8 cellular contexts compared by ENCODE assay signal in genomic region chr15:44729394-44729913, GRCh38. TPM values are rescaled to one million over a fixed set of nuclear protein-coding genes. Genes with fewer than 3 reads are reported as not detected.
A peak's percentile ranks its signal among the peaks of the same experiment; 100 is the strongest.
DNase-seq lines count a peak whose midpoint lies in the region; ATAC-seq, FAIRE-seq and TF ChIP-seq lines count a peak whose summit lies in the region.

No MANE protein-coding gene starts in this region.

- H3K36me3 ChIP-seq in KOPT-K1 (ENCODE audit: insufficient read depth, low read length) = peaks cover 14% of the 10 kb centered on the region; the same call in 1 of the 2 replicates
- no peaks in the 10 kb centered on the region for H3K36me3 ChIP-seq in parathyroid adenoma (ENCODE audit: control insufficient read depth, insufficient read depth, low read length)

- no peaks in the 10 kb centered on the region for H3K9me3 ChIP-seq in KOPT-K1 (ENCODE audit: insufficient read depth, low read length, poor library complexity, severe bottlenecking)
- H3K9me3 ChIP-seq in parathyroid adenoma (ENCODE audit: control insufficient read depth, low read length) = no peaks in the 10 kb centered on the region

- H3K27ac ChIP-seq in KOPT-K1 (ENCODE audit: low read depth, low read length, poor library complexity, severe bottlenecking) (peak overlapping the region; percentile 96), parathyroid adenoma (peak overlapping the region; percentile 94)

- peak overlapping the region; percentile 84 for H3K4me2 ChIP-seq in parathyroid adenoma (ENCODE audit: low read length)

- no peaks in the 10 kb centered on the region for H3K9me3 Mint-ChIP-seq in activated T-helper 1 cell treated with anti-CD3 and anti-CD28 coated beads, Interleukin-12 subunit alpha, Interleukin-12 subunit beta, Interleukin-2, Interleukin-4 antibody, amounts not matched to agents 30 ng/mL and 10 ng/mL and 1 ng/mL, durations not matched to agents 14 hours and 24 hours and 36 hours

- no peaks in the 10 kb centered on the region for H3K27me3 Mint-ChIP-seq in activated T-helper 1 cell treated with anti-CD3 and anti-CD28 coated beads, Interleukin-12 subunit alpha, Interleukin-12 subunit beta, Interleukin-2, Interleukin-4 antibody, amounts not matched to agents 30 ng/mL and 10 ng/mL and 1 ng/mL, durations not matched to agents 14 hours and 24 hours and 36 hours (ENCODE audit: insufficient read depth)

- peak overlapping the region; percentile 21 for H3K9ac ChIP-seq in parathyroid adenoma

- in situ Hi-C loops in KBM-7 (cut with MboI; ENCODE audit: low pct_unique_long_range_greater_than_20kb, low sequenced_read_pairs) (loop anchor here (25.0 kb wide), 1 partner anchor 142 kb away; no protein-coding TSS in a partner anchor), ACHN (cut with HindIII; ENCODE audit: low pct_ligation_motif_present, low pct_unique_long_range_greater_than_20kb, low sequenced_read_pairs) (no loop called here)

- intact Hi-C loops in activated T-helper 1 cell treated with anti-CD3 and anti-CD28 coated beads, Interleukin-12 subunit alpha, Interleukin-12 subunit beta, Interleukin-2, Interleukin-4 antibody, amounts not matched to agents 30 ng/mL and 10 ng/mL and 1 ng/mL, durations not matched to agents 14 hours and 24 hours and 36 hours (cut with micrococcal nuclease) = loop anchor here (2.0 to 5.0 kb wide), 4 partner anchors 302 to 902 kb away; partner anchors contain the start of genes CTDSPL2 and WDR76
- intact Hi-C loops in head of caudate nucleus (cut with DNase I) = loop anchor here (2.0 kb wide), 1 partner anchor 19 kb away; the partner anchor contains the start of genes B2M and PATL2

- peaks cover 29% of the 10 kb centered on the region for H3K36me3 Mint-ChIP-seq in activated T-helper 1 cell treated with anti-CD3 and anti-CD28 coated beads, Interleukin-12 subunit alpha, Interleukin-12 subunit beta, Interleukin-2, Interleukin-4 antibody, amounts not matched to agents 30 ng/mL and 10 ng/mL and 1 ng/mL, durations not matched to agents 14 hours and 24 hours and 36 hours (ENCODE audit: low read depth)

- peaks cover 6% of the 10 kb centered on the region for H3K4me1 ChIP-seq in parathyroid adenoma

- peak overlapping the region; percentile 100 for H3K4me3 Mint-ChIP-seq in activated T-helper 1 cell treated with anti-CD3 and anti-CD28 coated beads, Interleukin-12 subunit alpha, Interleukin-12 subunit beta, Interleukin-2, Interleukin-4 antibody, amounts not matched to agents 30 ng/mL and 10 ng/mL and 1 ng/mL, durations not matched to agents 14 hours and 24 hours and 36 hours

- no peak for TF ChIP-seq CTCF in parathyroid adenoma (IDR thresholded peaks at IDR 0.05)

- peak overlapping the region; percentile 97 for H3K4me3 ChIP-seq in parathyroid adenoma (ENCODE audit: low read depth, low read length)

- H3K4me1 Mint-ChIP-seq in activated T-helper 1 cell treated with anti-CD3 and anti-CD28 coated beads, Interleukin-12 subunit alpha, Interleukin-12 subunit beta, Interleukin-2, Interleukin-4 antibody, amounts not matched to agents 30 ng/mL and 10 ng/mL and 1 ng/mL, durations not matched to agents 14 hours and 24 hours and 36 hours (ENCODE audit: low read depth) = peaks cover 73% of the 10 kb centered on the region

- DNase-seq in GM12892 (ENCODE audit: insufficient read length) (no peak), head of caudate nucleus (peak in 29 of 42 donors; percentile 16 to 76 (median 50)), KBM-7 (no peak), ACHN (no peak)
- no peak for DNase-seq in activated T-helper 1 cell treated with anti-CD3 and anti-CD28 coated beads, Interleukin-12 subunit alpha, Interleukin-12 subunit beta, Interleukin-2, Interleukin-4 antibody, amounts not matched to agents 30 ng/mL and 10 ng/mL and 1 ng/mL, durations not matched to agents 14 hours and 24 hours and 36 hours (ENCODE audit: low spot score)

- H3K27ac Mint-ChIP-seq in activated T-helper 1 cell treated with anti-CD3 and anti-CD28 coated beads, Interleukin-12 subunit alpha, Interleukin-12 subunit beta, Interleukin-2, Interleukin-4 antibody, amounts not matched to agents 30 ng/mL and 10 ng/mL and 1 ng/mL, durations not matched to agents 14 hours and 24 hours and 36 hours = peak overlapping the region; percentile 99

- ATAC-seq in HG02623 (IDR thresholded peaks at IDR 0.05; ENCODE audit: unreplicated experiment) = no peak

- H3K79me2 ChIP-seq in parathyroid adenoma = no peaks in the 10 kb centered on the region

- peak overlapping the region; percentile 78 for H2AFZ ChIP-seq in parathyroid adenoma

- FAIRE-seq in GM12892 (lab: Jason Lieb, UNC) = peak; percentile 79

- no peaks in the 10 kb centered on the region for H3K27me3 ChIP-seq in parathyroid adenoma (ENCODE audit: control insufficient read depth, insufficient read depth, low read length)

- TF ChIP-seq POLR2A in GM12892 (IDR thresholded peaks at IDR 0.05; ENCODE audit: low read depth, low read length) = peak; percentile 69; the same call in 1 of the 2 replicates

RNA-seq across cellular contexts. Expression of gene TRIM69, which starts 6.9 kb away (rescaled TPM):
- 41.6 TPM for polyA plus RNA-seq in GM12892 (2012; ENCODE audit: missing spikeins)
- total RNA-seq in activated T-helper 1 cell treated with anti-CD3 and anti-CD28 coated beads, Interleukin-12 subunit alpha, Interleukin-12 subunit beta, Interleukin-2, Interleukin-4 antibody, amounts not matched to agents 30 ng/mL and 10 ng/mL and 1 ng/mL, durations not matched to agents 14 hours and 24 hours and 36 hours = 43.8 and 46.4 TPM in 2 replicates

RNA-seq across cellular contexts. Expression of gene B2M, which starts 18.1 kb away (rescaled TPM):
- polyA plus RNA-seq in GM12892 (2012; ENCODE audit: missing spikeins) = 10,745 TPM
- total RNA-seq in activated T-helper 1 cell treated with anti-CD3 and anti-CD28 coated beads, Interleukin-12 subunit alpha, Interleukin-12 subunit beta, Interleukin-2, Interleukin-4 antibody, amounts not matched to agents 30 ng/mL and 10 ng/mL and 1 ng/mL, durations not matched to agents 14 hours and 24 hours and 36 hours = 4,313 and 4,559 TPM in 2 replicates

RNA-seq across cellular contexts. Expression of gene PATL2, which starts 18.3 kb away (rescaled TPM):
- polyA plus RNA-seq in GM12892 (2012; ENCODE audit: missing spikeins) = 12.6 TPM
- total RNA-seq in activated T-helper 1 cell treated with anti-CD3 and anti-CD28 coated beads, Interleukin-12 subunit alpha, Interleukin-12 subunit beta, Interleukin-2, Interleukin-4 antibody, amounts not matched to agents 30 ng/mL and 10 ng/mL and 1 ng/mL, durations not matched to agents 14 hours and 24 hours and 36 hours = 11.1 and 11.5 TPM in 2 replicates

Comparison
In these comparisons a context has a peak if more than half of its experiments do, and no peak if none do; other contexts are left out.
1. DNase-seq: peak in head of caudate nucleus (29 of 42); none in GM12892 (single experiment), activated T-helper 1 cell treated with anti-CD3 and anti-CD28 coated beads, Interleukin-12 subunit alpha, Interleukin-12 subunit beta, Interleukin-2, Interleukin-4 antibody, amounts not matched to agents 30 ng/mL and 10 ng/mL and 1 ng/mL, durations not matched to agents 14 hours and 24 hours and 36 hours (single experiment), KBM-7 (single experiment) and ACHN (single experiment).